ENCODE assay signal across 1 cellular context in the genomic region with DNA sequence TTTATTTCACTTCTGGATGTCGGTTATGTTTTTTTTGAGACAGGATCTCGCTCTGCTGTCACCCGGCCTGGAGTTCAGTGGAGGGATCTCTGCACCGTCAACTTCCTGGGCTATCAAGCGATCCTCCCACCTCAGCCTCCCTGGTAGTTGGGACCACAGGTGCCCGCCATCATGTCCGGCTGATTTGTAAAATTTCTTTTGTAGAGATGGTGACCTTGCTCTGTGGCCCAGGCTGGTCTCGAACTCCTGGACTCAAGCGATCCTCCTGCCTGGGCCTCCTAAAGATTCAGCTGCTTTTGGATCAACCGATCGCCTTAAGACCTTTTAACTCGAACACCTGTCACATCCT.
TF ChIP-seq lines count a peak whose summit lies in the region.

No MANE protein-coding gene starts in this region.

TF ChIP-seq in HepG2, 621 proteins besides CTCF, POLR2A, EP300 and RAD21 (continued from another document):
- TF ChIP-seq NFYB (CRISPR knock-in tag; IDR thresholded peaks at IDR 0.05) (no peak), ZNF20 (CRISPR knock-in tag; IDR thresholded peaks at IDR 0.05) (peak; percentile 6; the same call in 1 of the 2 replicates), ZBTB1 (CRISPR knock-in tag; IDR thresholded peaks at IDR 0.05; ENCODE audit: borderline replicate concordance) (no peak), NR2C2 (CRISPR knock-in tag; IDR thresholded peaks at IDR 0.05; ENCODE audit: borderline replicate concordance) (no peak), ZNF589 (CRISPR knock-in tag; conservative IDR thresholded peaks at IDR 0.05) (no peak), TBX3 (IDR thresholded peaks at IDR 0.05; ENCODE audit: borderline replicate concordance) (no peak), EHMT2 (IDR thresholded peaks at IDR 0.05; ENCODE audit: borderline replicate concordance, low read depth, low read length) (no peak), ZNF367 (CRISPR knock-in tag; IDR thresholded peaks at IDR 0.05; ENCODE audit: borderline replicate concordance) (no peak), ZNF263 (CRISPR knock-in tag; IDR thresholded peaks at IDR 0.05) (peak; percentile 12; the same call in 1 of the 2 replicates), ZNF652 (CRISPR knock-in tag; IDR thresholded peaks at IDR 0.05; ENCODE audit: borderline replicate concordance, low read depth) (no peak), ADNP (CRISPR knock-in tag; IDR thresholded peaks at IDR 0.05) (peak; percentile 81; the same call in 1 of the 2 replicates), SNAPC2 (CRISPR knock-in tag; IDR thresholded peaks at IDR 0.05) (no peak), JDP2 (CRISPR knock-in tag; IDR thresholded peaks at IDR 0.05; ENCODE audit: borderline replicate concordance) (no peak), PTBP1 (IDR thresholded peaks at IDR 0.05; ENCODE audit: low read depth, low read length, poor library complexity, severe bottlenecking) (no peak), PHF21A (CRISPR knock-in tag; IDR thresholded peaks at IDR 0.05) (0 out of 2 replicates have a peak, but pooled peaks have one; percentile 57), IRX3 (CRISPR knock-in tag; IDR thresholded peaks at IDR 0.05; ENCODE audit: borderline replicate concordance, low read depth) (no peak), HNF4A (CRISPR knock-in tag; IDR thresholded peaks at IDR 0.05) (no peak), ZNF510 (CRISPR knock-in tag; IDR thresholded peaks at IDR 0.05; ENCODE audit: low read depth) (no peak), CHD4 (IDR thresholded peaks at IDR 0.05; ENCODE audit: borderline replicate concordance, low read length) (peak; percentile 88), HNRNPH1 (optimal IDR thresholded peaks at IDR 0.05; ENCODE audit: low read depth, low read length) (no peak), ZFYVE20 (CRISPR knock-in tag; IDR thresholded peaks at IDR 0.05; ENCODE audit: borderline replicate concordance, low read depth) (no peak), ZNF598 (CRISPR knock-in tag; IDR thresholded peaks at IDR 0.05; ENCODE audit: borderline replicate concordance) (no peak), ZFP36L1 (CRISPR knock-in tag; IDR thresholded peaks at IDR 0.05) (no peak), ZMYM2 (CRISPR knock-in tag; IDR thresholded peaks at IDR 0.05) (peak; percentile 63; the same call in 1 of the 2 replicates), ZFX (CRISPR knock-in tag; IDR thresholded peaks at IDR 0.05; ENCODE audit: low read depth) (no peak), GATA4 (IDR thresholded peaks at IDR 0.05; ENCODE audit: borderline replicate concordance, low read depth) (no peak), CBX2 (IDR thresholded peaks at IDR 0.05; ENCODE audit: low read depth, low read length) (no peak), CBX2 (CRISPR knock-in tag; IDR thresholded peaks at IDR 0.05; ENCODE audit: low read depth) (no peak), MAFF (IDR thresholded peaks at IDR 0.05; ENCODE audit: low read depth, low read length) (no peak), CREM (IDR thresholded peaks at IDR 0.05) (no peak), CREM (CRISPR knock-in tag; IDR thresholded peaks at IDR 0.05) (no peak), ZNF709 (CRISPR knock-in tag; IDR thresholded peaks at IDR 0.05) (0 out of 2 replicates have a peak, but pooled peaks have one; percentile 1), RFXAP (CRISPR knock-in tag; IDR thresholded peaks at IDR 0.05; ENCODE audit: borderline replicate concordance) (no peak), U2AF1 (optimal IDR thresholded peaks at IDR 0.05; ENCODE audit: low read depth, low read length) (peak; percentile 25), SMARCC2 (IDR thresholded peaks at IDR 0.05) (no peak), ZNF788 (CRISPR knock-in tag; IDR thresholded peaks at IDR 0.05; ENCODE audit: borderline replicate concordance) (no peak), ARID2 (CRISPR knock-in tag; IDR thresholded peaks at IDR 0.05; ENCODE audit: borderline replicate concordance) (0 out of 2 replicates have a peak, but pooled peaks have one; percentile 4), RFX1 (IDR thresholded peaks at IDR 0.05) (no peak), ZSCAN30 (CRISPR knock-in tag; IDR thresholded peaks at IDR 0.05) (no peak), TCF7L2 (IDR thresholded peaks at IDR 0.05; ENCODE audit: low read depth, low read length) (no peak), MAFK (conservative IDR thresholded peaks at IDR 0.05 in 1 of 2, IDR thresholded peaks at IDR 0.05 in 1 of 2; ENCODE audit: low read length in 2 of 2) (no peak), JUNB (CRISPR knock-in tag; IDR thresholded peaks at IDR 0.05; ENCODE audit: borderline replicate concordance) (no peak), RFX5 (IDR thresholded peaks at IDR 0.05; ENCODE audit: low read depth, low read length) (no peak), ZBTB42 (CRISPR knock-in tag; IDR thresholded peaks at IDR 0.05) (no peak)
- TF ChIP-seq, protein P1, sequence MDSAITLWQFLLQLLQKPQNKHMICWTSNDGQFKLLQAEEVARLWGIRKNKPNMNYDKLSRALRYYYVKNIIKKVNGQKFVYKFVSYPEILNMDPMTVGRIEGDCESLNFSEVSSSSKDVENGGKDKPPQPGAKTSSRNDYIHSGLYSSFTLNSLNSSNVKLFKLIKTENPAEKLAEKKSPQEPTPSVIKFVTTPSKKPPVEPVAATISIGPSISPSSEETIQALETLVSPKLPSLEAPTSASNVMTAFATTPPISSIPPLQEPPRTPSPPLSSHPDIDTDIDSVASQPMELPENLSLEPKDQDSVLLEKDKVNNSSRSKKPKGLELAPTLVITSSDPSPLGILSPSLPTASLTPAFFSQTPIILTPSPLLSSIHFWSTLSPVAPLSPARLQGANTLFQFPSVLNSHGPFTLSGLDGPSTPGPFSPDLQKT (CRISPR knock-in tag; IDR thresholded peaks at IDR 0.05; ENCODE audit: borderline replicate concordance), result no peak
- TF ChIP-seq, protein P2, sequence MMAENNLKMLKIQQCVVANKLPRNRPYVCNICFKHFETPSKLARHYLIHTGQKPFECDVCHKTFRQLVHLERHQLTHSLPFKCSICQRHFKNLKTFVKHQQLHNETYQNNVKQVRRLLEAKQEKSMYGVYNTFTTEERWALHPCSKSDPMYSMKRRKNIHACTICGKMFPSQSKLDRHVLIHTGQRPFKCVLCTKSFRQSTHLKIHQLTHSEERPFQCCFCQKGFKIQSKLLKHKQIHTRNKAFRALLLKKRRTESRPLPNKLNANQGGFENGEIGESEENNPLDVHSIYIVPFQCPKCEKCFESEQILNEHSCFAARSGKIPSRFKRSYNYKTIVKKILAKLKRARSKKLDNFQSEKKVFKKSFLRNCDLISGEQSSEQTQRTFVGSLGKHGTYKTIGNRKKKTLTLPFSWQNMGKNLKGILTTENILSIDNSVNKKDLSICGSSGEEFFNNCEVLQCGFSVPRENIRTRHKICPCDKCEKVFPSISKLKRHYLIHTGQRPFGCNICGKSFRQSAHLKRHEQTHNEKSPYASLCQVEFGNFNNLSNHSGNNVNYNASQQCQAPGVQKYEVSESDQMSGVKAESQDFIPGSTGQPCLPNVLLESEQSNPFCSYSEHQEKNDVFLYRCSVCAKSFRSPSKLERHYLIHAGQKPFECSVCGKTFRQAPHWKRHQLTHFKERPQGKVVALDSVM (CRISPR knock-in tag; IDR thresholded peaks at IDR 0.05), result peak; percentile 98
- TF ChIP-seq, protein P3, sequence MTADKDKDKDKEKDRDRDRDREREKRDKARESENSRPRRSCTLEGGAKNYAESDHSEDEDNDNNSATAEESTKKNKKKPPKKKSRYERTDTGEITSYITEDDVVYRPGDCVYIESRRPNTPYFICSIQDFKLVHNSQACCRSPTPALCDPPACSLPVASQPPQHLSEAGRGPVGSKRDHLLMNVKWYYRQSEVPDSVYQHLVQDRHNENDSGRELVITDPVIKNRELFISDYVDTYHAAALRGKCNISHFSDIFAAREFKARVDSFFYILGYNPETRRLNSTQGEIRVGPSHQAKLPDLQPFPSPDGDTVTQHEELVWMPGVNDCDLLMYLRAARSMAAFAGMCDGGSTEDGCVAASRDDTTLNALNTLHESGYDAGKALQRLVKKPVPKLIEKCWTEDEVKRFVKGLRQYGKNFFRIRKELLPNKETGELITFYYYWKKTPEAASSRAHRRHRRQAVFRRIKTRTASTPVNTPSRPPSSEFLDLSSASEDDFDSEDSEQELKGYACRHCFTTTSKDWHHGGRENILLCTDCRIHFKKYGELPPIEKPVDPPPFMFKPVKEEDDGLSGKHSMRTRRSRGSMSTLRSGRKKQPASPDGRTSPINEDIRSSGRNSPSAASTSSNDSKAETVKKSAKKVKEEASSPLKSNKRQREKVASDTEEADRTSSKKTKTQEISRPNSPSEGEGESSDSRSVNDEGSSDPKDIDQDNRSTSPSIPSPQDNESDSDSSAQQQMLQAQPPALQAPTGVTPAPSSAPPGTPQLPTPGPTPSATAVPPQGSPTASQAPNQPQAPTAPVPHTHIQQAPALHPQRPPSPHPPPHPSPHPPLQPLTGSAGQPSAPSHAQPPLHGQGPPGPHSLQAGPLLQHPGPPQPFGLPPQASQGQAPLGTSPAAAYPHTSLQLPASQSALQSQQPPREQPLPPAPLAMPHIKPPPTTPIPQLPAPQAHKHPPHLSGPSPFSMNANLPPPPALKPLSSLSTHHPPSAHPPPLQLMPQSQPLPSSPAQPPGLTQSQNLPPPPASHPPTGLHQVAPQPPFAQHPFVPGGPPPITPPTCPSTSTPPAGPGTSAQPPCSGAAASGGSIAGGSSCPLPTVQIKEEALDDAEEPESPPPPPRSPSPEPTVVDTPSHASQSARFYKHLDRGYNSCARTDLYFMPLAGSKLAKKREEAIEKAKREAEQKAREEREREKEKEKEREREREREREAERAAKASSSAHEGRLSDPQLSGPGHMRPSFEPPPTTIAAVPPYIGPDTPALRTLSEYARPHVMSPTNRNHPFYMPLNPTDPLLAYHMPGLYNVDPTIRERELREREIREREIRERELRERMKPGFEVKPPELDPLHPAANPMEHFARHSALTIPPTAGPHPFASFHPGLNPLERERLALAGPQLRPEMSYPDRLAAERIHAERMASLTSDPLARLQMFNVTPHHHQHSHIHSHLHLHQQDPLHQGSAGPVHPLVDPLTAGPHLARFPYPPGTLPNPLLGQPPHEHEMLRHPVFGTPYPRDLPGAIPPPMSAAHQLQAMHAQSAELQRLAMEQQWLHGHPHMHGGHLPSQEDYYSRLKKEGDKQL (CRISPR knock-in tag; IDR thresholded peaks at IDR 0.05; ENCODE audit: low read depth), result no peak
- TF ChIP-seq, protein P4, sequence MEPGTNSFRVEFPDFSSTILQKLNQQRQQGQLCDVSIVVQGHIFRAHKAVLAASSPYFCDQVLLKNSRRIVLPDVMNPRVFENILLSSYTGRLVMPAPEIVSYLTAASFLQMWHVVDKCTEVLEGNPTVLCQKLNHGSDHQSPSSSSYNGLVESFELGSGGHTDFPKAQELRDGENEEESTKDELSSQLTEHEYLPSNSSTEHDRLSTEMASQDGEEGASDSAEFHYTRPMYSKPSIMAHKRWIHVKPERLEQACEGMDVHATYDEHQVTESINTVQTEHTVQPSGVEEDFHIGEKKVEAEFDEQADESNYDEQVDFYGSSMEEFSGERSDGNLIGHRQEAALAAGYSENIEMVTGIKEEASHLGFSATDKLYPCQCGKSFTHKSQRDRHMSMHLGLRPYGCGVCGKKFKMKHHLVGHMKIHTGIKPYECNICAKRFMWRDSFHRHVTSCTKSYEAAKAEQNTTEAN (CRISPR knock-in tag; conservative IDR thresholded peaks at IDR 0.05), result 0 out of 2 replicates have a peak, but pooled peaks have one; percentile 3
- TF ChIP-seq, protein P5, sequence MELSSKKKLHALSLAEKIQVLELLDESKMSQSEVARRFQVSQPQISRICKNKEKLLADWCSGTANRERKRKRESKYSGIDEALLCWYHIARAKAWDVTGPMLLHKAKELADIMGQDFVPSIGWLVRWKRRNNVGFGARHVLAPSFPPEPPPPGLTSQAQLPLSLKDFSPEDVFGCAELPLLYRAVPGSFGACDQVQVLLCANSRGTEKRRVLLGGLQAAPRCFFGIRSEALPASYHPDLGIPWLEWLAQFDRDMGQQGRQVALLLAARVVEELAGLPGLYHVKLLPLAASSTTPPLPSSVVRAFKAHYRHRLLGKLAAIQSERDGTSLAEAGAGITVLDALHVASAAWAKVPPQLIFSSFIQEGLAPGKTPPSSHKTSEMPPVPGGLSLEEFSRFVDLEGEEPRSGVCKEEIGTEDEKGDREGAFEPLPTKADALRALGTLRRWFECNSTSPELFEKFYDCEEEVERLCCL (CRISPR knock-in tag; IDR thresholded peaks at IDR 0.05; ENCODE audit: borderline replicate concordance), result no peak
- TF ChIP-seq, protein P6, sequence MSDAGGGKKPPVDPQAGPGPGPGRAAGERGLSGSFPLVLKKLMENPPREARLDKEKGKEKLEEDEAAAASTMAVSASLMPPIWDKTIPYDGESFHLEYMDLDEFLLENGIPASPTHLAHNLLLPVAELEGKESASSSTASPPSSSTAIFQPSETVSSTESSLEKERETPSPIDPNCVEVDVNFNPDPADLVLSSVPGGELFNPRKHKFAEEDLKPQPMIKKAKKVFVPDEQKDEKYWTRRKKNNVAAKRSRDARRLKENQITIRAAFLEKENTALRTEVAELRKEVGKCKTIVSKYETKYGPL (CRISPR knock-in tag; IDR thresholded peaks at IDR 0.05), result no peak
- TF ChIP-seq, protein P7, sequence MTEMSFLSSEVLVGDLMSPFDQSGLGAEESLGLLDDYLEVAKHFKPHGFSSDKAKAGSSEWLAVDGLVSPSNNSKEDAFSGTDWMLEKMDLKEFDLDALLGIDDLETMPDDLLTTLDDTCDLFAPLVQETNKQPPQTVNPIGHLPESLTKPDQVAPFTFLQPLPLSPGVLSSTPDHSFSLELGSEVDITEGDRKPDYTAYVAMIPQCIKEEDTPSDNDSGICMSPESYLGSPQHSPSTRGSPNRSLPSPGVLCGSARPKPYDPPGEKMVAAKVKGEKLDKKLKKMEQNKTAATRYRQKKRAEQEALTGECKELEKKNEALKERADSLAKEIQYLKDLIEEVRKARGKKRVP (CRISPR knock-in tag; IDR thresholded peaks at IDR 0.05), result no peak
- TF ChIP-seq, protein P8, sequence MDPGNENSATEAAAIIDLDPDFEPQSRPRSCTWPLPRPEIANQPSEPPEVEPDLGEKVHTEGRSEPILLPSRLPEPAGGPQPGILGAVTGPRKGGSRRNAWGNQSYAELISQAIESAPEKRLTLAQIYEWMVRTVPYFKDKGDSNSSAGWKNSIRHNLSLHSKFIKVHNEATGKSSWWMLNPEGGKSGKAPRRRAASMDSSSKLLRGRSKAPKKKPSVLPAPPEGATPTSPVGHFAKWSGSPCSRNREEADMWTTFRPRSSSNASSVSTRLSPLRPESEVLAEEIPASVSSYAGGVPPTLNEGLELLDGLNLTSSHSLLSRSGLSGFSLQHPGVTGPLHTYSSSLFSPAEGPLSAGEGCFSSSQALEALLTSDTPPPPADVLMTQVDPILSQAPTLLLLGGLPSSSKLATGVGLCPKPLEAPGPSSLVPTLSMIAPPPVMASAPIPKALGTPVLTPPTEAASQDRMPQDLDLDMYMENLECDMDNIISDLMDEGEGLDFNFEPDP (CRISPR knock-in tag; conservative IDR thresholded peaks at IDR 0.05), result 0 out of 2 replicates have a peak, but pooled peaks have one; percentile 26
TF ChIP-seq in HepG2: peak in this region for 13.
